Comparison of ENCODE assay signal across 8 cellular contexts in the genomic region with DNA sequence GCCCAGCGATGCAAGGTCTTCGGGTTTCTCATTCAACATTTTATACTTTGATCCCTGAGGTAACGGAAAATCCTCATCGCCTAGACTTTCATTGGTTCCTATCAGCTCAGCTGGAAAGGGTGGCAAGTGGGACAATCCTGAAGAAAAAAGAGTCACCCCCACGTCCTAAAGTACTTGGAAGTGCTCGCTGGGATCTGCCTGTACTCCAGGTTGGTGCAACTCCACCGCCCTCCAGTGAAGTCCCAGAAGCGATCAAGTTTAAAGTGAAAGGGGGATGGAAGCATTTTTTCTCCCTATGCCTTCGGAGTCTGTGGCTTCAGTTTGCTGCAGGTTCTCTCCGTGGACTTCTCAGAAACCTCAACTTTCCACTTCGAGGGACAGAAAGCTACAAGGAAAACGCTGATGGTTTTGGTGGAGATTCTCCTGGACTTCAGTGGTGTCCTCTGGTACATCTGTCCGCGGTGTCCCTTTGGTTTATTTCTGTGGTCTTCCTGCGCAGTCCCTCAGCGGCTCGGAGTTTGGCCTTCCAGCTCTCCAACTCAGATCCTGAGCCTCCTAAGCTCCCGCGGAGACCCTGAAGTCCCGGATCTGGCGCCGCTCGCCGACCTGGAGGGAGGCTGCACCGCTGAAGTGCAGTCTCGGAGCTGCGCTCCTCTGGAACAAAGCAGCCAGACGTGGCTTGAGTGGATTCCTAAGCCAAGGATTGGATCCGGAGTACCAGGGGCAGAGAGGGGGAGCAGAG. TPM values are rescaled to one million over a fixed set of nuclear protein-coding genes. Genes with fewer than 3 reads are reported as not detected.
DNase-seq lines count a peak whose midpoint lies in the region; ATAC-seq lines count a peak whose summit lies in the region.

No MANE protein-coding gene starts in this region.

- no peak overlapping the region for H3K27ac Mint-ChIP-seq in T-cell

- no peaks in the 10 kb centered on the region for H3K9me3 ChIP-seq in HUES6 (ENCODE audit: control insufficient read depth, insufficient read depth, low read depth, low read length)

- POLR2A ChIA-PET in T-cell (lab: Charles Lee): interaction anchor here in 1 of 2 donors (0.5 kb wide), 1 partner anchor 658 kb away, joined by 3 read pairs; no protein-coding TSS in a partner anchor

- peaks cover 28% of the 10 kb centered on the region for H3K27me3 ChIP-seq in HUES6 (ENCODE audit: control insufficient read depth, insufficient read depth, low read length)

- ATAC-seq in T-cell (replicated peaks in 1 of 4): no peak
- ATAC-seq in left cardiac atrium: peak; percentile 64 to 67
- ATAC-seq in esophagus mucosa: no peak

- intact Hi-C loops in left cardiac atrium (cut with DNase I): no loop called here

- peak overlapping the region in 2 of 3 donors; percentile 2 to 59 for H3K4me3 Mint-ChIP-seq in T-cell

- H3K27me3 Mint-ChIP-seq in T-cell: peaks cover 54 to 64% of the 10 kb centered on the region in 2 donors

- H3K4me1 Mint-ChIP-seq in T-cell: peaks cover 14 to 50% (median 42%) of the 10 kb centered on the region in 3 donors

- no peaks in the 10 kb centered on the region for H3K9me3 Mint-ChIP-seq in T-cell

- no peaks in the 10 kb centered on the region for H3K36me3 ChIP-seq in HUES6 (ENCODE audit: control insufficient read depth, insufficient read depth, low read length)

- no peaks in the 10 kb centered on the region for H3K36me3 Mint-ChIP-seq in T-cell

- H3K4me1 ChIP-seq in HUES6 (ENCODE audit: control insufficient read depth, insufficient read depth, low read length): peaks cover 9% of the 10 kb centered on the region; the same call in 1 of the 2 replicates

- peak overlapping the region; percentile 87 for H3K9ac ChIP-seq in HUES6 (ENCODE audit: low read length)

- DNase-seq in T-cell: no peak
- peak; percentile 45 for DNase-seq in left cardiac atrium
- peak; percentile 34 for DNase-seq in putamen (ENCODE audit: low spot score)
- no peak for DNase-seq in NCI-H1417 treated with DMSO at 0.1 percent for 48 hours (lab: John Stamatoyannopoulos, UW)
- no peak for DNase-seq in activated CD4-positive, alpha-beta T cell treated with anti-CD3 and anti-CD28 coated beads for 1 hour
- no peak for DNase-seq in H4 (ENCODE audit: low spot score)

- CTCF ChIA-PET in T-cell (lab: Charles Lee): interaction anchor here in 1 of 2 donors (0.5 kb wide), 1 partner anchor 1860 kb away, joined by 5 read pairs; no protein-coding TSS in a partner anchor

- H3K27ac ChIP-seq in HUES6 (ENCODE audit: low read depth, low read length): peak overlapping the region; percentile 53; the same call in 1 of the 2 replicates

- H3K4me3 ChIP-seq in HUES6 (ENCODE audit: low read depth, low read length): peak overlapping the region; percentile 84

RNA-seq across cellular contexts. Expression of a gene that starts 1.7 kb away (rescaled TPM):
- total RNA-seq in T-cell: not detected
- 1 to 10 TPM in 1 of 2 donors, under 1 TPM in 1; 0.79 to 1.2 TPM for total RNA-seq in left cardiac atrium
- 0.20 TPM for total RNA-seq in esophagus mucosa
- total RNA-seq in H4 (2014; rRNA removed; shearing (Covaris generic)): 0.29 TPM in 1 of 2 replicates, not detected in the other

Comparison
In these comparisons a context has a peak if more than half of its experiments do, and no peak if none do; other contexts are left out.
1. ATAC-seq: peak in left cardiac atrium (2 of 2); none in T-cell (0 of 4) and esophagus mucosa (single experiment).
2. DNase-seq: peak in left cardiac atrium (single experiment) and putamen (single experiment); none in T-cell (0 of 34), NCI-H1417 treated with DMSO at 0.1 percent for 48 hours (single experiment), activated CD4-positive, alpha-beta T cell treated with anti-CD3 and anti-CD28 coated beads for 1 hour (single experiment) and H4 (single experiment).